8 cellular contexts compared by ENCODE assay signal in the genomic region with DNA sequence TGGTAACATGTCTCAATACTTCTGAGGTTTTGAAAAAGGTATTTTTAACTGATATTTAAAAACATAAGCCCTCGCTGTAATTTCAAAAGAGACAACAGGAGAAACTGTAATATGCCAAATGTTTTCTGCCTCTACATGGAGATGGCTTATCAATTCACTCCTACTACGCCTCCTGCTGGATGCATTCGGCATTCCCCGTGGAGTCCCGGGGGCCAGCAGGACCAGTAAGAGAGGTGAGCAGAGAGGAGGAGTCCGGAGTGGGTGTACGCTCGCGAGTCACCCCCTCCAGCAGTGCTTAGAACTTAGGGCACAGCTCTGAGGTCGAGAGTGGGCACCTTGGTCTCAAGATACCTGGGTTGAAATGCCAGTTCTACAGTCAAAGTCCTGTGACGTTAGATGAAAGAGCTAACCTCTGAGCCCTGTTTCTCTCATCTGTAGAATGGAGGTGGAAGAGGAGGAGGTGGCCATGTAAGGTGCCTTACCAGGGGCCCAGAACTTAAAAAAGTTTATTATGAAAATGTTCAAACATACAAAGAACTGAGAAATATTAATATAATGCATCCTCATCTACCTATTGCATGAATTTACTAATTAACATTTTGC.
A peak's percentile ranks its signal among the peaks of the same experiment; 100 is the strongest.
DNase-seq lines count a peak whose midpoint lies in the region; ATAC-seq and TF ChIP-seq lines count a peak whose summit lies in the region.

No MANE protein-coding gene starts in this region.

- peak; percentile 3 for DNase-seq in NCI-H2196 (lab: John Stamatoyannopoulos, UW; ENCODE audit: unreplicated experiment)
- no peak for DNase-seq in NCI-H2196 treated with DMSO at 0.1 percent for 48 hours (lab: John Stamatoyannopoulos, UW; ENCODE audit: unreplicated experiment)
- peak; percentile 51 to 53 for DNase-seq in activated T-cell treated with anti-CD3 and anti-CD28 coated beads, Interleukin-2, amount 50 U/mL, for 72 hours
- no peak for DNase-seq in left ventricle myocardium inferior
- peak; percentile 25 to 36 for DNase-seq in stimulated activated CD8-positive, alpha-beta memory T cell treated with anti-CD3 and anti-CD28 coated beads, Interleukin-15, amount 100 ng/mL, for 48 hours (ENCODE audit: low read depth in 2 of 2)
- DNase-seq in vagina (ENCODE audit: extremely low spot score in 2 of 2): no peak

- no peaks in the 10 kb centered on the region for H3K9me3 Mint-ChIP-seq in activated T-cell treated with anti-CD3 and anti-CD28 coated beads, Interleukin-2, amount 50 U/mL, for 72 hours

- peak; percentile 74 to 78 for ATAC-seq in activated T-cell treated with anti-CD3 and anti-CD28 coated beads, Interleukin-2, amount 50 U/mL, for 72 hours (replicated peaks in 1 of 2)
- ATAC-seq in HG03571 (IDR thresholded peaks at IDR 0.05; ENCODE audit: unreplicated experiment): no peak

- H3K36me3 Mint-ChIP-seq in activated T-cell treated with anti-CD3 and anti-CD28 coated beads, Interleukin-2, amount 50 U/mL, for 72 hours (ENCODE audit: insufficient read depth in 2 of 2): peaks cover 12 to 32% of the 10 kb centered on the region in 2 donors

- H3K9me2 ChIP-seq in Loucy (replicated peaks; ENCODE audit: low read depth, low read length): no peaks in the 10 kb centered on the region

- no peak overlapping the region for H3K4me3 Mint-ChIP-seq in activated T-cell treated with anti-CD3 and anti-CD28 coated beads, Interleukin-2, amount 50 U/mL, for 72 hours

- no peaks in the 10 kb centered on the region for H3K27me3 Mint-ChIP-seq in activated T-cell treated with anti-CD3 and anti-CD28 coated beads, Interleukin-2, amount 50 U/mL, for 72 hours (ENCODE audit: low read depth)

- peaks cover 60% of the 10 kb centered on the region; the same call in 1 of the 2 replicates for H3K36me3 ChIP-seq in Loucy (ENCODE audit: insufficient read depth, low read length)
- peaks cover 26% of the 10 kb centered on the region for H3K36me3 ChIP-seq in left ventricle myocardium inferior
- H3K36me3 ChIP-seq in vagina: peaks cover 0 to 53% of the 10 kb centered on the region in 2 donors

- peaks cover 9% of the 10 kb centered on the region; the same call in 1 of the 2 replicates for H3K79me2 ChIP-seq in Loucy (ENCODE audit: insufficient read depth, low read length)

- no peaks in the 10 kb centered on the region for H3K4me1 ChIP-seq in Loucy (ENCODE audit: insufficient read depth, low read length, poor library complexity, severe bottlenecking)
- H3K4me1 ChIP-seq in left ventricle myocardium inferior: peaks cover 82% of the 10 kb centered on the region
- H3K4me1 ChIP-seq in vagina: peaks cover 53% of the 10 kb centered on the region

- H3K4me3 ChIP-seq in Loucy (ENCODE audit: low read length, poor library complexity, severe bottlenecking) (no peak overlapping the region), left ventricle myocardium inferior (no peak overlapping the region), vagina (no peak overlapping the region)

- H3F3A ChIP-seq in Loucy (ENCODE audit: low read depth): no peaks in the 10 kb centered on the region

- H3K27me3 ChIP-seq in Loucy (ENCODE audit: insufficient read depth, low read length, poor library complexity, severe bottlenecking) (no peaks in the 10 kb centered on the region), left ventricle myocardium inferior (ENCODE audit: low read depth) (no peaks in the 10 kb centered on the region), vagina (no peaks in the 10 kb centered on the region)

- no peaks in the 10 kb centered on the region for H4K20me1 ChIP-seq in Loucy (ENCODE audit: insufficient read depth, low read length, poor library complexity, severe bottlenecking)

- peak; percentile 72 for TF ChIP-seq CTCF in Loucy (conservative IDR thresholded peaks at IDR 0.05; ENCODE audit: low read length)
- peak; percentile 67 for TF ChIP-seq CTCF in left ventricle myocardium inferior (IDR thresholded peaks at IDR 0.05; ENCODE audit: borderline replicate concordance)
- TF ChIP-seq CTCF in vagina (IDR thresholded peaks at IDR 0.05): peak in 1 of 3 experiments; percentile 26

- H3K4me1 Mint-ChIP-seq in activated T-cell treated with anti-CD3 and anti-CD28 coated beads, Interleukin-2, amount 50 U/mL, for 72 hours (ENCODE audit: low read depth): peaks cover 32% of the 10 kb centered on the region

- TF ChIP-seq POLR2A in vagina (IDR thresholded peaks at IDR 0.05): no peak

- no peak overlapping the region for H2AFZ ChIP-seq in Loucy (ENCODE audit: low read length)

- peak overlapping the region; percentile 89 for H3K27ac Mint-ChIP-seq in activated T-cell treated with anti-CD3 and anti-CD28 coated beads, Interleukin-2, amount 50 U/mL, for 72 hours

- H3K4me2 ChIP-seq in Loucy (ENCODE audit: low read depth, low read length, poor library complexity, severe bottlenecking): no peak overlapping the region

- peak overlapping the region; percentile 70 for H3K27ac ChIP-seq in left ventricle myocardium inferior (replicated peaks)
- H3K27ac ChIP-seq in vagina: no peak overlapping the region

- intact Hi-C loops in left ventricle myocardium inferior (cut with micrococcal nuclease): no loop called here
- intact Hi-C loops in vagina (cut with DNase I): no loop called here

- no peaks in the 10 kb centered on the region for H3K9me3 ChIP-seq in Loucy (ENCODE audit: insufficient read depth, low read depth, low read length)
- H3K9me3 ChIP-seq in left ventricle myocardium inferior (replicated peaks): no peaks in the 10 kb centered on the region
- H3K9me3 ChIP-seq in vagina: no peaks in the 10 kb centered on the region

- no peak overlapping the region for H3K9ac ChIP-seq in Loucy (ENCODE audit: low read depth, low read length, poor library complexity, severe bottlenecking)

Comparison
In these comparisons a context has a peak if more than half of its experiments do, and no peak if none do; other contexts are left out.
1. DNase-seq: peak in NCI-H2196 (single experiment), activated T-cell treated with anti-CD3 and anti-CD28 coated beads, Interleukin-2, amount 50 U/mL, for 72 hours (2 of 2) and stimulated activated CD8-positive, alpha-beta memory T cell treated with anti-CD3 and anti-CD28 coated beads, Interleukin-15, amount 100 ng/mL, for 48 hours (2 of 2); none in NCI-H2196 treated with DMSO at 0.1 percent for 48 hours (single experiment), left ventricle myocardium inferior (single experiment) and vagina (0 of 2).